ENCODE assay signal across 1 cellular context in the genomic region with DNA sequence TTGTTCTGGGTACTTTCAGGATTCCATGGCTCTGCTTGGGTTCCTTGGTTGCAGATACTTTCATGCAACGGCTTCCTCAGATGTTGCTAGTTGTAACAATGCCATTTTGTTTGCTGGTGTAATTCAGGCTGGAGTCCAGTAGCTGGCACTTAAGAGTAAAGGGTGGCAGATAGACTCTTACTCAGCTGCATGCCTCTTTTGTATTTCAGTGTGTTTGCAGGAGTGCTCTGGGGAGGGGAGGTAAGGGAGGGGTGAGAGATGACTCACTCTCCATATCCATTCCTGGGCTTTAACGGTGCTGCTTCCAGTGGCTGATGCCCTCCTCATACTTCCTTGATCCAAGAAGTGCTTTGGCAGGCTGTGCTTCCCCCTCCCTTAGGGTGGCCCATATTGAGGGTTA.
TF ChIP-seq lines count a peak whose summit lies in the region.

No MANE protein-coding gene starts in this region.

TF ChIP-seq in SK-N-SH, 30 proteins besides CTCF, POLR2A, EP300 and RAD21 (continued from another document):
- TF ChIP-seq TEAD4 (IDR thresholded peaks at IDR 0.05; ENCODE audit: borderline replicate concordance, insufficient read depth), result peak; percentile 40; the same call in 1 of the 2 replicates
